ENCODE assay signal across 38 cellular contexts in genomic region chr2:129004940-129005490, GRCh38.
"Had no signal": no experiment of that assay in that cellular context is flagged by ENCODE, and none has a peak within 500 bp of the region (broad histone marks: within the 10 kb centered on the region; RNA-seq: fewer than 3 reads in every experiment).

No MANE protein-coding gene starts in this region.

- H3K9me3 ChIP-seq: adrenal gland, ascending aorta, body of pancreas, breast epithelium had no signal

- H3K4me3 Mint-ChIP-seq: activated naive CD4-positive, alpha-beta T cell treated with anti-CD3 and anti-CD28 coated beads for 36 hours; activated naive CD4-positive, alpha-beta T cell treated with anti-CD3 and anti-CD28 coated beads, Interleukin-2, amount 10 ng/mL, durations not matched to agents 7 days and 5 days; activated naive CD4-positive, alpha-beta T cell treated with anti-CD3 and anti-CD28 coated beads, Interleukin-2, amount 50 U/mL, for 24 hours; activated naive CD8-positive, alpha-beta T cell; activated naive CD8-positive, alpha-beta T cell treated with anti-CD3 and anti-CD28 coated beads for 36 hours; activated naive CD8-positive, alpha-beta T cell treated with anti-CD3 and anti-CD28 coated beads, Interleukin-2, amount 10 ng/mL, durations not matched to agents 7 days and 5 days; activated naive CD8-positive, alpha-beta T cell treated with anti-CD3 and anti-CD28 coated beads, Interleukin-2, amount 50 U/mL, for 24 hours; activated T-cell treated with anti-CD3 and anti-CD28 coated beads, Interleukin-2, amount 50 U/mL, for 24 hours; activated T-cell treated with anti-CD3 and anti-CD28 coated beads, Interleukin-2, amount 50 U/mL, for 4 hours; activated T-cell treated with anti-CD3 and anti-CD28 coated beads, Interleukin-2, amount 50 U/mL, for 72 hours; activated T-helper 1 cell treated with anti-CD3 and anti-CD28 coated beads, Interleukin-12 subunit alpha, Interleukin-12 subunit beta, Interleukin-2, Interleukin-4 antibody, amounts not matched to agents 30 ng/mL and 10 ng/mL and 1 ng/mL, durations not matched to agents 14 hours and 24 hours and 36 hours; activated T-helper 17 cell treated with anti-CD3 and anti-CD28 coated beads, Interleukin-2, amount 50 U/mL, for 72 hours; brain; central memory CD8-positive, alpha-beta T cell had no signal

- H3K9me3 Mint-ChIP-seq: activated naive CD4-positive, alpha-beta T cell treated with anti-CD3 and anti-CD28 coated beads for 36 hours; activated naive CD4-positive, alpha-beta T cell treated with anti-CD3 and anti-CD28 coated beads, Interleukin-2, amount 10 ng/mL, durations not matched to agents 7 days and 5 days; activated naive CD4-positive, alpha-beta T cell treated with anti-CD3 and anti-CD28 coated beads, Interleukin-2, amount 50 U/mL, for 24 hours; activated naive CD8-positive, alpha-beta T cell treated with anti-CD3 and anti-CD28 coated beads for 36 hours; activated naive CD8-positive, alpha-beta T cell treated with anti-CD3 and anti-CD28 coated beads, Interleukin-2, amount 10 ng/mL, durations not matched to agents 7 days and 5 days; activated naive CD8-positive, alpha-beta T cell treated with anti-CD3 and anti-CD28 coated beads, Interleukin-2, amount 50 U/mL, for 24 hours; activated T-cell treated with anti-CD3 and anti-CD28 coated beads, Interleukin-2, amount 50 U/mL, for 24 hours; activated T-cell treated with anti-CD3 and anti-CD28 coated beads, Interleukin-2, amount 50 U/mL, for 4 hours; activated T-cell treated with anti-CD3 and anti-CD28 coated beads, Interleukin-2, amount 50 U/mL, for 72 hours; activated T-helper 1 cell treated with anti-CD3 and anti-CD28 coated beads, Interleukin-12 subunit alpha, Interleukin-12 subunit beta, Interleukin-2, Interleukin-4 antibody, amounts not matched to agents 30 ng/mL and 10 ng/mL and 1 ng/mL, durations not matched to agents 14 hours and 24 hours and 36 hours; activated T-helper 17 cell treated with anti-CD3 and anti-CD28 coated beads, Interleukin-2, amount 50 U/mL, for 72 hours; activated T-helper 2 cell treated with anti-CD3 and anti-CD28 coated beads, Interferon-gamma antibody, Interleukin-2, Interleukin-4, amounts not matched to agents 10 μg/mL and 5 μg/mL and 100 μg/mL, durations not matched to agents 14 hours and 24 hours and 36 hours; central memory CD8-positive, alpha-beta T cell had no signal

- H3K27ac Mint-ChIP-seq: activated naive CD4-positive, alpha-beta T cell treated with anti-CD3 and anti-CD28 coated beads for 36 hours; activated naive CD4-positive, alpha-beta T cell treated with anti-CD3 and anti-CD28 coated beads, Interleukin-2, amount 10 ng/mL, durations not matched to agents 7 days and 5 days; activated naive CD4-positive, alpha-beta T cell treated with anti-CD3 and anti-CD28 coated beads, Interleukin-2, amount 50 U/mL, for 24 hours; activated naive CD4-positive, alpha-beta T cell treated with anti-CD3 and anti-CD28 coated beads, Interleukin-2, amount 50 U/mL, for 72 hours; activated naive CD8-positive, alpha-beta T cell; activated naive CD8-positive, alpha-beta T cell treated with anti-CD3 and anti-CD28 coated beads for 36 hours; activated naive CD8-positive, alpha-beta T cell treated with anti-CD3 and anti-CD28 coated beads, Interleukin-2, amount 10 ng/mL, durations not matched to agents 7 days and 5 days; activated naive CD8-positive, alpha-beta T cell treated with anti-CD3 and anti-CD28 coated beads, Interleukin-2, amount 50 U/mL, for 24 hours; activated T-cell treated with anti-CD3 and anti-CD28 coated beads, Interleukin-2, amount 50 U/mL, for 24 hours; activated T-cell treated with anti-CD3 and anti-CD28 coated beads, Interleukin-2, amount 50 U/mL, for 72 hours; activated T-helper 1 cell treated with anti-CD3 and anti-CD28 coated beads, Interleukin-12 subunit alpha, Interleukin-12 subunit beta, Interleukin-2, Interleukin-4 antibody, amounts not matched to agents 30 ng/mL and 10 ng/mL and 1 ng/mL, durations not matched to agents 14 hours and 24 hours and 36 hours; activated T-helper 17 cell treated with anti-CD3 and anti-CD28 coated beads, Interleukin-2, amount 50 U/mL, for 72 hours; activated T-helper 2 cell treated with anti-CD3 and anti-CD28 coated beads, Interferon-gamma antibody, Interleukin-2, Interleukin-4, amounts not matched to agents 10 μg/mL and 5 μg/mL and 100 μg/mL, durations not matched to agents 14 hours and 24 hours and 36 hours; brain had no signal

- H3K27me3 Mint-ChIP-seq: activated naive CD4-positive, alpha-beta T cell treated with anti-CD3 and anti-CD28 coated beads, Interleukin-2, amount 10 ng/mL, durations not matched to agents 7 days and 5 days; activated naive CD4-positive, alpha-beta T cell treated with anti-CD3 and anti-CD28 coated beads, Interleukin-2, amount 50 U/mL, for 24 hours; activated naive CD8-positive, alpha-beta T cell; activated naive CD8-positive, alpha-beta T cell treated with anti-CD3 and anti-CD28 coated beads, Interleukin-2, amount 10 ng/mL, durations not matched to agents 7 days and 5 days; activated naive CD8-positive, alpha-beta T cell treated with anti-CD3 and anti-CD28 coated beads, Interleukin-2, amount 50 U/mL, for 24 hours; activated T-cell treated with anti-CD3 and anti-CD28 coated beads, Interleukin-2, amount 50 U/mL, for 24 hours; activated T-helper 17 cell treated with anti-CD3 and anti-CD28 coated beads, Interleukin-2, amount 50 U/mL, for 72 hours; central memory CD8-positive, alpha-beta T cell had no signal

- H3K27me3 ChIP-seq: adrenal gland, ascending aorta, body of pancreas, brain microvascular endothelial cell, breast epithelium, cardiac muscle cell had no signal

- DNase-seq: activated effector memory CD4-positive, alpha-beta T cell treated with anti-CD3 and anti-CD28 coated beads, Interleukin-2, amount 50 U/mL, for 16 hours; activated effector memory CD4-positive, alpha-beta T cell treated with Interleukin-2 at 50 U/mL for 16 hours; activated gamma-delta T cell; activated gamma-delta T cell treated with Interleukin-2 at 50 U/mL for 16 hours; activated naive CD4-positive, alpha-beta T cell; activated naive CD4-positive, alpha-beta T cell treated with anti-CD3 and anti-CD28 coated beads for 36 hours; activated naive CD4-positive, alpha-beta T cell treated with anti-CD3 and anti-CD28 coated beads, Interleukin-2, amount 10 ng/mL, durations not matched to agents 7 days and 5 days; activated naive CD4-positive, alpha-beta T cell treated with anti-CD3 and anti-CD28 coated beads, Interleukin-2, amount 50 U/mL, for 16 hours; activated naive CD4-positive, alpha-beta T cell treated with Interleukin-2 at 50 U/mL for 16 hours; activated naive CD8-positive, alpha-beta T cell treated with anti-CD3 and anti-CD28 coated beads for 36 hours; activated naive CD8-positive, alpha-beta T cell treated with anti-CD3 and anti-CD28 coated beads, Interleukin-2, amount 10 ng/mL, durations not matched to agents 7 days and 5 days; activated naive CD8-positive, alpha-beta T cell treated with anti-CD3 and anti-CD28 coated beads, Interleukin-2, amount 50 U/mL, for 24 hours; activated T-cell treated with anti-CD3 and anti-CD28 coated beads, Interleukin-2, amount 50 U/mL, for 1 hour; activated T-cell treated with anti-CD3 and anti-CD28 coated beads, Interleukin-2, amount 50 U/mL, for 24 hours; activated T-cell treated with anti-CD3 and anti-CD28 coated beads, Interleukin-2, amount 50 U/mL, for 4 hours; activated T-cell treated with anti-CD3 and anti-CD28 coated beads, Interleukin-2, amount 50 U/mL, for 48 hours; activated T-cell treated with anti-CD3 and anti-CD28 coated beads, Interleukin-2, amount 50 U/mL, for 72 hours; adrenal gland; amniotic stem cell; amygdala; anterior cingulate cortex; aorta; body of pancreas; brain microvascular endothelial cell; caudate nucleus; central memory CD4-positive, alpha-beta T cell; cerebellar nuclear complex had no signal

- H3K4me3 ChIP-seq: adrenal gland, ascending aorta, body of pancreas, breast epithelium, cardiac muscle cell had no signal

- H3K27ac ChIP-seq: adrenal gland, ascending aorta, body of pancreas, brain microvascular endothelial cell, breast epithelium, cardiac muscle cell had no signal

- ATAC-seq: activated naive CD4-positive, alpha-beta T cell treated with anti-CD3 and anti-CD28 coated beads, Interleukin-2, amount 50 U/mL, for 72 hours; activated naive CD8-positive, alpha-beta T cell treated with anti-CD3 and anti-CD28 coated beads, Interleukin-2, amount 50 U/mL, for 24 hours; activated T-cell treated with anti-CD3 and anti-CD28 coated beads, Interleukin-2, amount 50 U/mL, for 4 hours; activated T-cell treated with anti-CD3 and anti-CD28 coated beads, Interleukin-2, amount 50 U/mL, for 72 hours; activated T-helper 17 cell treated with anti-CD3 and anti-CD28 coated beads, Interleukin-2, amount 50 U/mL, for 72 hours; body of pancreas had no signal

- H3K4me1 Mint-ChIP-seq: activated naive CD4-positive, alpha-beta T cell treated with anti-CD3 and anti-CD28 coated beads, Interleukin-2, amount 10 ng/mL, durations not matched to agents 7 days and 5 days; activated naive CD4-positive, alpha-beta T cell treated with anti-CD3 and anti-CD28 coated beads, Interleukin-2, amount 50 U/mL, for 24 hours; activated naive CD8-positive, alpha-beta T cell treated with anti-CD3 and anti-CD28 coated beads for 36 hours; activated naive CD8-positive, alpha-beta T cell treated with anti-CD3 and anti-CD28 coated beads, Interleukin-2, amount 10 ng/mL, durations not matched to agents 7 days and 5 days; activated naive CD8-positive, alpha-beta T cell treated with anti-CD3 and anti-CD28 coated beads, Interleukin-2, amount 50 U/mL, for 24 hours; activated T-helper 17 cell treated with anti-CD3 and anti-CD28 coated beads, Interleukin-2, amount 50 U/mL, for 72 hours; central memory CD8-positive, alpha-beta T cell had no signal

- H3K4me1 ChIP-seq: adrenal gland, ascending aorta, body of pancreas, breast epithelium had no signal

- H3K36me3 ChIP-seq: adrenal gland, ascending aorta, brain microvascular endothelial cell, breast epithelium, cardiac muscle cell had no signal

- H3K36me3 Mint-ChIP-seq: activated naive CD4-positive, alpha-beta T cell treated with anti-CD3 and anti-CD28 coated beads, Interleukin-2, amount 10 ng/mL, durations not matched to agents 7 days and 5 days; activated naive CD4-positive, alpha-beta T cell treated with anti-CD3 and anti-CD28 coated beads, Interleukin-2, amount 50 U/mL, for 24 hours; activated naive CD4-positive, alpha-beta T cell treated with anti-CD3 and anti-CD28 coated beads, Interleukin-2, amount 50 U/mL, for 72 hours; activated naive CD8-positive, alpha-beta T cell; activated naive CD8-positive, alpha-beta T cell treated with anti-CD3 and anti-CD28 coated beads for 36 hours; activated naive CD8-positive, alpha-beta T cell treated with anti-CD3 and anti-CD28 coated beads, Interleukin-2, amount 10 ng/mL, durations not matched to agents 7 days and 5 days; brain had no signal
